In the genomic region with DNA sequence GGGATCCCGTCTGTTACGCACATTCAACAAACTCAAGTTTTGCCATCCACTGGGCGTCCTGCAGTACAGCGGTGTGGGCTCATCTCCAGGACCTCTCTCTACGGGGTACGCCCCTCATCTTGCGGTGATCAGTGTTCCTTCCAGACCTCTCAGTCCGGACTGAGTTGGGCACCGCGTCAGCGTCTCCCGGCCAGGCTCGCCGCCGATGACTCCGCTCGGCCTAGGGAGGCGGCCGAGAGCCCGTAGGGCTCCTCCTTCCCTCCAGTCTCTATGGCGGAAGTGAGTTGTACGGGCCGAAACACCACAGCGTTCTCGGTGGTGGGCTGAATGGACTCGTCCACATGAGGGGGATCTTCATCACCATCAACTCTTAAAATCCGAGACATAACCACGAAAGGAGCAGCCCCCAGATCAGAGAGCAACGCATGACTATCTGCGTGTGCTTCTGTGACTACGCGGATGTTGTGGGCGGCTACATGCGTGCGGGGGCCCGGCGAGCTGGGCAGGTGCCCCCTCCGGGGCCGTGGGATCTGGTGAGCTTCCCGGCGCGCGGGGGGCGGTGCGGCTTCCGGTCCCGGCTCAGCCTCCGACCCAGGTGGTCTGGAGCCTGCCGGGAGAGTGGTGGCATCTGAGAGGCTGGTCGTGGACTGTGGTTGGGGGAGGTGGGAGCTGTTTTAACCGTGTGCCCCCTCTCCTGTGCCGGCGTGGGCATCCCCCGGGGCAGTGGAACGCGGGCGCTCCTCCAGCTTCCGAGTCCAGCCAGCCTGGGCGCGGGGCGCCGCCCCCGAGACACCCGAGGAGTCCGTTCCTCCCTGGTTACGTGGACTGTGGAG, we compare ENCODE assay signal across 1 cellular context.
TF ChIP-seq lines count a peak whose summit lies in the region.

Gene ATG101, plus strand, starts transcription at position 569 of the 833 bp plus-strand sequence. CDS start 3,673 bp downstream, outside the sequence.

TF ChIP-seq in HepG2, 621 proteins besides CTCF, POLR2A, EP300 and RAD21 (continued from another document):
- TF ChIP-seq, protein P1, sequence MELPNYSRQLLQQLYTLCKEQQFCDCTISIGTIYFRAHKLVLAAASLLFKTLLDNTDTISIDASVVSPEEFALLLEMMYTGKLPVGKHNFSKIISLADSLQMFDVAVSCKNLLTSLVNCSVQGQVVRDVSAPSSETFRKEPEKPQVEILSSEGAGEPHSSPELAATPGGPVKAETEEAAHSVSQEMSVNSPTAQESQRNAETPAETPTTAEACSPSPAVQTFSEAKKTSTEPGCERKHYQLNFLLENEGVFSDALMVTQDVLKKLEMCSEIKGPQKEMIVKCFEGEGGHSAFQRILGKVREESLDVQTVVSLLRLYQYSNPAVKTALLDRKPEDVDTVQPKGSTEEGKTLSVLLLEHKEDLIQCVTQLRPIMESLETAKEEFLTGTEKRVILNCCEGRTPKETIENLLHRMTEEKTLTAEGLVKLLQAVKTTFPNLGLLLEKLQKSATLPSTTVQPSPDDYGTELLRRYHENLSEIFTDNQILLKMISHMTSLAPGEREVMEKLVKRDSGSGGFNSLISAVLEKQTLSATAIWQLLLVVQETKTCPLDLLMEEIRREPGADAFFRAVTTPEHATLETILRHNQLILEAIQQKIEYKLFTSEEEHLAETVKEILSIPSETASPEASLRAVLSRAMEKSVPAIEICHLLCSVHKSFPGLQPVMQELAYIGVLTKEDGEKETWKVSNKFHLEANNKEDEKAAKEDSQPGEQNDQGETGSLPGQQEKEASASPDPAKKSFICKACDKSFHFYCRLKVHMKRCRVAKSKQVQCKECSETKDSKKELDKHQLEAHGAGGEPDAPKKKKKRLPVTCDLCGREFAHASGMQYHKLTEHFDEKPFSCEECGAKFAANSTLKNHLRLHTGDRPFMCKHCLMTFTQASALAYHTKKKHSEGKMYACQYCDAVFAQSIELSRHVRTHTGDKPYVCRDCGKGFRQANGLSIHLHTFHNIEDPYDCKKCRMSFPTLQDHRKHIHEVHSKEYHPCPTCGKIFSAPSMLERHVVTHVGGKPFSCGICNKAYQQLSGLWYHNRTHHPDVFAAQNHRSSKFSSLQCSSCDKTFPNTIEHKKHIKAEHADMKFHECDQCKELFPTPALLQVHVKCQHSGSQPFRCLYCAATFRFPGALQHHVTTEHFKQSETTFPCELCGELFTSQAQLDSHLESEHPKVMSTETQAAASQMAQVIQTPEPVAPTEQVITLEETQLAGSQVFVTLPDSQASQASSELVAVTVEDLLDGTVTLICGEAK (IDR thresholded peaks at IDR 0.05), result peak; percentile 46; the same call in 1 of the 2 replicates
- TF ChIP-seq, protein P1 (CRISPR knock-in tag; IDR thresholded peaks at IDR 0.05), result 0 out of 2 replicates have a peak, but pooled peaks have one; percentile 3
- peak; percentile 72; the same call in 1 of the 2 replicates for TF ChIP-seq GFI1 (CRISPR knock-in tag; IDR thresholded peaks at IDR 0.05; ENCODE audit: borderline replicate concordance)
- TF ChIP-seq NFE2L2 (IDR thresholded peaks at IDR 0.05; ENCODE audit: low read length), result no peak
- peak; percentile 78 for TF ChIP-seq HOXA3 (CRISPR knock-in tag; IDR thresholded peaks at IDR 0.05)
- TF ChIP-seq SRY (CRISPR knock-in tag; IDR thresholded peaks at IDR 0.05), result no peak
- 0 out of 2 replicates have a peak, but pooled peaks have one; percentile 38 for TF ChIP-seq ZNF274 (CRISPR knock-in tag; IDR thresholded peaks at IDR 0.05)
- peak; percentile 66 for TF ChIP-seq UBTF (CRISPR knock-in tag; IDR thresholded peaks at IDR 0.05)
- TF ChIP-seq KDM1A (CRISPR knock-in tag; IDR thresholded peaks at IDR 0.05), result 0 out of 2 replicates have a peak, but pooled peaks have one; percentile 21
- TF ChIP-seq, protein P2, sequence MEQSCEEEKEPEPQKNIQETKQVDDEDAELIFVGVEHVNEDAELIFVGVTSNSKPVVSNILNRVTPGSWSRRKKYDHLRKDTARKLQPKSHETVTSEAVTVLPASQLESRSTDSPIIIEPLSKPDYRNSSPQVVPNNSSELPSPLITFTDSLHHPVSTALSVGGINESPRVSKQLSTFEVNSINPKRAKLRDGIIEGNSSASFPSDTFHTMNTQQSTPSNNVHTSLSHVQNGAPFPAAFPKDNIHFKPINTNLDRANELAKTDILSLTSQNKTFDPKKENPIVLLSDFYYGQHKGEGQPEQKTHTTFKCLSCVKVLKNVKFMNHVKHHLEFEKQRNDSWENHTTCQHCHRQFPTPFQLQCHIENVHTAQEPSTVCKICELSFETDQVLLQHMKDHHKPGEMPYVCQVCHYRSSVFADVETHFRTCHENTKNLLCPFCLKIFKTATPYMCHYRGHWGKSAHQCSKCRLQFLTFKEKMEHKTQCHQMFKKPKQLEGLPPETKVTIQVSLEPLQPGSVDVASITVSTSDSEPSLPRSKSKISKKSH (CRISPR knock-in tag; IDR thresholded peaks at IDR 0.05; ENCODE audit: borderline replicate concordance), result 0 out of 2 replicates have a peak, but pooled peaks have one; percentile 20
- TF ChIP-seq KLF6 (CRISPR knock-in tag; IDR thresholded peaks at IDR 0.05), result peak; percentile 61; the same call in 1 of the 2 replicates
- TF ChIP-seq, protein P3, sequence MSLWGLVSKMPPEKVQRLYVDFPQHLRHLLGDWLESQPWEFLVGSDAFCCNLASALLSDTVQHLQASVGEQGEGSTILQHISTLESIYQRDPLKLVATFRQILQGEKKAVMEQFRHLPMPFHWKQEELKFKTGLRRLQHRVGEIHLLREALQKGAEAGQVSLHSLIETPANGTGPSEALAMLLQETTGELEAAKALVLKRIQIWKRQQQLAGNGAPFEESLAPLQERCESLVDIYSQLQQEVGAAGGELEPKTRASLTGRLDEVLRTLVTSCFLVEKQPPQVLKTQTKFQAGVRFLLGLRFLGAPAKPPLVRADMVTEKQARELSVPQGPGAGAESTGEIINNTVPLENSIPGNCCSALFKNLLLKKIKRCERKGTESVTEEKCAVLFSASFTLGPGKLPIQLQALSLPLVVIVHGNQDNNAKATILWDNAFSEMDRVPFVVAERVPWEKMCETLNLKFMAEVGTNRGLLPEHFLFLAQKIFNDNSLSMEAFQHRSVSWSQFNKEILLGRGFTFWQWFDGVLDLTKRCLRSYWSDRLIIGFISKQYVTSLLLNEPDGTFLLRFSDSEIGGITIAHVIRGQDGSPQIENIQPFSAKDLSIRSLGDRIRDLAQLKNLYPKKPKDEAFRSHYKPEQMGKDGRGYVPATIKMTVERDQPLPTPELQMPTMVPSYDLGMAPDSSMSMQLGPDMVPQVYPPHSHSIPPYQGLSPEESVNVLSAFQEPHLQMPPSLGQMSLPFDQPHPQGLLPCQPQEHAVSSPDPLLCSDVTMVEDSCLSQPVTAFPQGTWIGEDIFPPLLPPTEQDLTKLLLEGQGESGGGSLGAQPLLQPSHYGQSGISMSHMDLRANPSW (CRISPR knock-in tag; IDR thresholded peaks at IDR 0.05; ENCODE audit: borderline replicate concordance), result no peak
- TF ChIP-seq IRF2 (CRISPR knock-in tag; IDR thresholded peaks at IDR 0.05), result peak; percentile 75
- TF ChIP-seq RXRA (CRISPR knock-in tag; IDR thresholded peaks at IDR 0.05), result peak; percentile 63; the same call in 1 of the 2 replicates
- no peak for TF ChIP-seq PLRG1 (conservative IDR thresholded peaks at IDR 0.05)
- TF ChIP-seq ATF1 (CRISPR knock-in tag; IDR thresholded peaks at IDR 0.05), result peak; percentile 84; the same call in 1 of the 2 replicates
- no peak for TF ChIP-seq ARNT (IDR thresholded peaks at IDR 0.05)
- no peak for TF ChIP-seq NR2F6 (IDR thresholded peaks at IDR 0.05)
- TF ChIP-seq NR2F6 (CRISPR knock-in tag; IDR thresholded peaks at IDR 0.05), result 0 out of 2 replicates have a peak, but pooled peaks have one; percentile 28
- TF ChIP-seq TARDBP (CRISPR knock-in tag; IDR thresholded peaks at IDR 0.05), result peak; percentile 95
- peak; percentile 91 for TF ChIP-seq MAZ (IDR thresholded peaks at IDR 0.05; ENCODE audit: borderline replicate concordance, low read depth, low read length)
- TF ChIP-seq MAZ (CRISPR knock-in tag; IDR thresholded peaks at IDR 0.05; ENCODE audit: low read depth), result peak; percentile 87
- TF ChIP-seq HIVEP1 (CRISPR knock-in tag; IDR thresholded peaks at IDR 0.05), result peak; percentile 89
- peak; percentile 68 for TF ChIP-seq CREB1 (IDR thresholded peaks at IDR 0.05)
- peak; percentile 83 for TF ChIP-seq CREB1 (CRISPR knock-in tag; IDR thresholded peaks at IDR 0.05)
- TF ChIP-seq CCDC6 (CRISPR knock-in tag; IDR thresholded peaks at IDR 0.05), result peak; percentile 62; the same call in 1 of the 2 replicates
- 0 out of 2 replicates have a peak, but pooled peaks have one; percentile 32 for TF ChIP-seq DNMT3B (CRISPR knock-in tag; conservative IDR thresholded peaks at IDR 0.05)
- TF ChIP-seq ZNF180 (CRISPR knock-in tag; IDR thresholded peaks at IDR 0.05; ENCODE audit: borderline replicate concordance, low read depth), result no peak; the same call in 1 of the 2 replicates
- TF ChIP-seq RBFOX2 (IDR thresholded peaks at IDR 0.05; ENCODE audit: low read depth, low read length), result peak; percentile 82
- peak; percentile 98 for TF ChIP-seq ZGPAT (CRISPR knock-in tag; IDR thresholded peaks at IDR 0.05)
- TF ChIP-seq ZNF446 (CRISPR knock-in tag; IDR thresholded peaks at IDR 0.05), result 0 out of 2 replicates have a peak, but pooled peaks have one; percentile 25
- no peak for TF ChIP-seq MAFG (CRISPR knock-in tag; IDR thresholded peaks at IDR 0.05)
- TF ChIP-seq TP53 (CRISPR knock-in tag; conservative IDR thresholded peaks at IDR 0.05), result 0 out of 2 replicates have a peak, but pooled peaks have one; percentile 50
- no peak for TF ChIP-seq FIP1L1 (IDR thresholded peaks at IDR 0.05; ENCODE audit: borderline replicate concordance, insufficient read depth, low read depth, low read length)
- TF ChIP-seq SOX5 (CRISPR knock-in tag; IDR thresholded peaks at IDR 0.05; ENCODE audit: borderline replicate concordance), result peak; percentile 49; the same call in 1 of the 2 replicates
- no peak for TF ChIP-seq ZBTB37 (CRISPR knock-in tag; IDR thresholded peaks at IDR 0.05)
- 0 out of 2 replicates have a peak, but pooled peaks have one; percentile 50 for TF ChIP-seq ZSCAN12 (CRISPR knock-in tag; IDR thresholded peaks at IDR 0.05)
- TF ChIP-seq ZNF343 (CRISPR knock-in tag; IDR thresholded peaks at IDR 0.05), result peak; percentile 1; the same call in 1 of the 2 replicates
